ENCODE assay signal across 8 cellular contexts in the genomic region with DNA sequence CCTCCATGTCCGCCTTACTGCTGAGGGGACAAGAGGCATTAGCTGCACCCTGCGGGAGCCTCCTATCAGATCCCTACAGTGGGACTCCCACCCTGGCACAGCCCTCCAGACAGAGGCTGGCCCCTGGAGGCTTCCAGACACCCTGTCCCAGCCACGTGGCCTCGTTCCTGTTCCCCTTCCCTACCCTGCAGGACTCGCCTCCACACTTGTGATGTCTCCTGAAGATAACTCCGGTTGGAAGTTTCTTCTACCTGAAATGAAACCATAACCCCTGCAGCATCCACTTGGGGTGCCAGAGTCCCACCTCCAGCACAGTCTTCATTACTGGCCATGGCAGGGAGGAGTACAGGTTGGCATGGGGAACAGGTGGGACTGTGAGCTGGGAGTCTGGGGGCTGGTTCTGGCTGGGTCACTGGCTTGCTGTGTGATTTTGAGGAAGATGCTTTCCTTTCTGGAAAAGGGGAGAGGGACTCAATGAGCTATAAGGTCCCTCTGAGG. TPM values are rescaled to one million over a fixed set of nuclear protein-coding genes. Genes with fewer than 3 reads are reported as not detected.
DNase-seq lines count a peak whose midpoint lies in the region; ATAC-seq lines count a peak whose summit lies in the region.

No MANE protein-coding gene starts in this region.

- H3K27ac Mint-ChIP-seq in activated CD4-positive, alpha-beta T cell treated with anti-CD3 and anti-CD28 coated beads, Interleukin-2, amount 10 ng/mL, durations not matched to agents 7 days and 5 days: peak overlapping the region; percentile 96
- peak overlapping the region; percentile 95 for H3K27ac Mint-ChIP-seq in activated T-helper 17 cell treated with anti-CD3 and anti-CD28 coated beads, Interleukin-2, amount 50 U/mL, for 72 hours
- H3K27ac Mint-ChIP-seq in immature natural killer cell: peak overlapping the region; percentile 92 to 98 (median 96)

- H3K4me1 ChIP-seq in thymus (ENCODE audit: control insufficient read depth, insufficient read depth, low read length): peaks cover 31% of the 10 kb centered on the region

- H3K27me3 Mint-ChIP-seq in activated CD4-positive, alpha-beta T cell treated with anti-CD3 and anti-CD28 coated beads, Interleukin-2, amount 10 ng/mL, durations not matched to agents 7 days and 5 days: no peaks in the 10 kb centered on the region
- no peaks in the 10 kb centered on the region for H3K27me3 Mint-ChIP-seq in activated T-helper 17 cell treated with anti-CD3 and anti-CD28 coated beads, Interleukin-2, amount 50 U/mL, for 72 hours
- H3K27me3 Mint-ChIP-seq in immature natural killer cell (ENCODE audit: low read depth in 3 of 3): peaks cover 3 to 9% (median 3%) of the 10 kb centered on the region in 3 donors

- H3K27me3 ChIP-seq in thymus (ENCODE audit: control insufficient read depth, insufficient read depth): no peaks in the 10 kb centered on the region

- no peaks in the 10 kb centered on the region for H3K9me3 ChIP-seq in thymus (ENCODE audit: control insufficient read depth)

- peak overlapping the region; percentile 41 for H3K4me3 Mint-ChIP-seq in activated CD4-positive, alpha-beta T cell treated with anti-CD3 and anti-CD28 coated beads, Interleukin-2, amount 10 ng/mL, durations not matched to agents 7 days and 5 days
- peak overlapping the region; percentile 87 for H3K4me3 Mint-ChIP-seq in activated T-helper 17 cell treated with anti-CD3 and anti-CD28 coated beads, Interleukin-2, amount 50 U/mL, for 72 hours
- peak overlapping the region; percentile 76 to 88 (median 82) for H3K4me3 Mint-ChIP-seq in immature natural killer cell

- peaks cover 74% of the 10 kb centered on the region for H3K4me1 Mint-ChIP-seq in activated CD4-positive, alpha-beta T cell treated with anti-CD3 and anti-CD28 coated beads, Interleukin-2, amount 10 ng/mL, durations not matched to agents 7 days and 5 days
- peaks cover 34% of the 10 kb centered on the region for H3K4me1 Mint-ChIP-seq in activated T-helper 17 cell treated with anti-CD3 and anti-CD28 coated beads, Interleukin-2, amount 50 U/mL, for 72 hours
- peaks cover 79 to 80% of the 10 kb centered on the region in 2 donors for H3K4me1 Mint-ChIP-seq in immature natural killer cell

- peaks cover 24% of the 10 kb centered on the region for H3K36me3 ChIP-seq in thymus (ENCODE audit: control insufficient read depth, insufficient read depth)

- H3K27ac ChIP-seq in thymus (ENCODE audit: low read depth): peak overlapping the region; percentile 87

- H3K4me3 ChIP-seq in thymus (ENCODE audit: low read length): no peak overlapping the region

- DNase-seq in activated CD4-positive, alpha-beta T cell treated with anti-CD3 and anti-CD28 coated beads, Interleukin-2, amount 10 ng/mL, durations not matched to agents 7 days and 5 days: no peak
- no peak for DNase-seq in activated CD4-positive, alpha-beta T cell treated with anti-CD3 and anti-CD28 coated beads for 48 hours
- DNase-seq in immature natural killer cell: no peak
- DNase-seq in NOMO-1 treated with DMSO at 0.1 percent for 48 hours (lab: John Stamatoyannopoulos, UW; ENCODE audit: unreplicated experiment): no peak
- DNase-seq in A172 (ENCODE audit: low spot score): no peak
- no peak for DNase-seq in GDM1 (lab: John Stamatoyannopoulos, UW)

- H3K9me3 Mint-ChIP-seq in activated CD4-positive, alpha-beta T cell treated with anti-CD3 and anti-CD28 coated beads, Interleukin-2, amount 10 ng/mL, durations not matched to agents 7 days and 5 days: no peaks in the 10 kb centered on the region
- no peaks in the 10 kb centered on the region for H3K9me3 Mint-ChIP-seq in activated T-helper 17 cell treated with anti-CD3 and anti-CD28 coated beads, Interleukin-2, amount 50 U/mL, for 72 hours
- H3K9me3 Mint-ChIP-seq in immature natural killer cell: no peaks in the 10 kb centered on the region

- ATAC-seq in activated T-helper 17 cell treated with anti-CD3 and anti-CD28 coated beads, Interleukin-2, amount 50 U/mL, for 72 hours (replicated peaks): no peak

- CTCF ChIA-PET in activated CD4-positive, alpha-beta T cell treated with anti-CD3 and anti-CD28 coated beads, Interleukin-2, amount 10 ng/mL, durations not matched to agents 7 days and 5 days (lab: Charles Lee): interaction anchor here (1.1 to 12.6 kb wide), 8 partner anchors 8 to 47 kb away, joined by 3 to 127 read pairs (median 8); partner anchors contain the start of genes PDXP and SH3BP1

- 67% methylated on average over 6 of the region's 6 CpGs for WGBS in thymus

- POLR2A ChIA-PET in activated CD4-positive, alpha-beta T cell treated with anti-CD3 and anti-CD28 coated beads, Interleukin-2, amount 10 ng/mL, durations not matched to agents 7 days and 5 days (lab: Charles Lee): no interaction called here

- peaks cover 16% of the 10 kb centered on the region for H3K36me3 Mint-ChIP-seq in activated CD4-positive, alpha-beta T cell treated with anti-CD3 and anti-CD28 coated beads, Interleukin-2, amount 10 ng/mL, durations not matched to agents 7 days and 5 days (ENCODE audit: low read depth)
- H3K36me3 Mint-ChIP-seq in activated T-helper 17 cell treated with anti-CD3 and anti-CD28 coated beads, Interleukin-2, amount 50 U/mL, for 72 hours (ENCODE audit: low read depth): peaks cover 24% of the 10 kb centered on the region
- H3K36me3 Mint-ChIP-seq in immature natural killer cell: no peaks in the 10 kb centered on the region

RNA-seq across cellular contexts. Expression of gene SH3BP1, which starts 4.9 kb away (rescaled TPM):
- total RNA-seq in activated CD4-positive, alpha-beta T cell treated with anti-CD3 and anti-CD28 coated beads, Interleukin-2, amount 10 ng/mL, durations not matched to agents 7 days and 5 days: 100 to 1,000 TPM; 184 to 187 TPM
- 100 to 1,000 TPM; 118 to 132 TPM for total RNA-seq in activated T-helper 17 cell treated with anti-CD3 and anti-CD28 coated beads, Interleukin-2, amount 50 U/mL, for 72 hours
- polyA plus RNA-seq in immature natural killer cell: 10 to 100 TPM; 12.6 to 41.2 (median 21.2) TPM
- polyA plus RNA-seq in thymus: 23.0 TPM
- total RNA-seq in A172 (2014; rRNA removed; shearing (Covaris generic)): 0.07 TPM in 1 of 2 replicates, not detected in the other

RNA-seq across cellular contexts. Expression of gene PDXP, which starts 24.0 kb away (rescaled TPM):
- total RNA-seq in activated CD4-positive, alpha-beta T cell treated with anti-CD3 and anti-CD28 coated beads, Interleukin-2, amount 10 ng/mL, durations not matched to agents 7 days and 5 days: 10 to 100 TPM; 21.5 to 21.8 TPM
- 10 to 100 TPM; 38.0 to 43.2 TPM for total RNA-seq in activated T-helper 17 cell treated with anti-CD3 and anti-CD28 coated beads, Interleukin-2, amount 50 U/mL, for 72 hours
- polyA plus RNA-seq in immature natural killer cell (10 to 100 TPM in 1 of 3 donors, 1 to 10 TPM in 2; 2.2 to 13.2 (median 7.7) TPM), thymus (8.9 TPM)
- total RNA-seq in A172 (2014; rRNA removed; shearing (Covaris generic)): 10.8 and 11.7 TPM in 2 replicates

RNA-seq across cellular contexts. Expression of gene GGA1, which starts 25.9 kb away (rescaled TPM):
- total RNA-seq in activated CD4-positive, alpha-beta T cell treated with anti-CD3 and anti-CD28 coated beads, Interleukin-2, amount 10 ng/mL, durations not matched to agents 7 days and 5 days: 10 to 100 TPM; 58.5 to 62.8 TPM
- total RNA-seq in activated T-helper 17 cell treated with anti-CD3 and anti-CD28 coated beads, Interleukin-2, amount 50 U/mL, for 72 hours: 10 to 100 TPM; 69.3 to 79.8 TPM
- polyA plus RNA-seq in immature natural killer cell (10 to 100 TPM; 21.3 to 29.6 (median 25.3) TPM), thymus (99.5 TPM)
- 18.6 and 24.0 TPM in 2 replicates for total RNA-seq in A172 (2014; rRNA removed; shearing (Covaris generic))

RNA-seq across cellular contexts. Expression of gene LGALS1, which starts 40.9 kb away (rescaled TPM):
- 1,000 to 10,000 TPM; 1,140 to 1,273 TPM for total RNA-seq in activated CD4-positive, alpha-beta T cell treated with anti-CD3 and anti-CD28 coated beads, Interleukin-2, amount 10 ng/mL, durations not matched to agents 7 days and 5 days
- 1,000 to 10,000 TPM; 1,410 to 2,076 TPM for total RNA-seq in activated T-helper 17 cell treated with anti-CD3 and anti-CD28 coated beads, Interleukin-2, amount 50 U/mL, for 72 hours
- 100 to 1,000 TPM; 416 to 572 (median 473) TPM for polyA plus RNA-seq in immature natural killer cell
- polyA plus RNA-seq in thymus: 554 TPM
- total RNA-seq in A172 (2014; rRNA removed; shearing (Covaris generic)): 3,374 and 3,537 TPM in 2 replicates

RNA-seq across cellular contexts. Expression of gene NOL12, which starts 51.6 kb away (rescaled TPM):
- 10 to 100 TPM; 57.3 to 57.7 TPM for total RNA-seq in activated CD4-positive, alpha-beta T cell treated with anti-CD3 and anti-CD28 coated beads, Interleukin-2, amount 10 ng/mL, durations not matched to agents 7 days and 5 days
- total RNA-seq in activated T-helper 17 cell treated with anti-CD3 and anti-CD28 coated beads, Interleukin-2, amount 50 U/mL, for 72 hours: 10 to 100 TPM; 22.1 to 46.1 TPM
- polyA plus RNA-seq in immature natural killer cell (10 to 100 TPM; 34.6 to 59.3 (median 42.3) TPM), thymus (26.6 TPM)
- total RNA-seq in A172 (2014; rRNA removed; shearing (Covaris generic)): 24.2 and 56.1 TPM in 2 replicates

Comparison
In these comparisons a context has a peak if more than half of its experiments do, and no peak if none do; other contexts are left out.
1. RNA of gene SH3BP1, which starts 4.9 kb away (total RNA-seq): 184 to 187 TPM in activated CD4-positive, alpha-beta T cell treated with anti-CD3 and anti-CD28 coated beads, Interleukin-2, amount 10 ng/mL, durations not matched to agents 7 days and 5 days and 118 to 132 TPM in activated T-helper 17 cell treated with anti-CD3 and anti-CD28 coated beads, Interleukin-2, amount 50 U/mL, for 72 hours; 0.07 TPM in A172; every median in the first group is over 100 times any median in the second.
2. Peak in every context shown above with its lines, with median percentiles within 50 percentile points of each other: H3K27ac Mint-ChIP-seq and H3K4me3 Mint-ChIP-seq.